Comparison of ENCODE assay signal across 16 cellular contexts in the genomic region with DNA sequence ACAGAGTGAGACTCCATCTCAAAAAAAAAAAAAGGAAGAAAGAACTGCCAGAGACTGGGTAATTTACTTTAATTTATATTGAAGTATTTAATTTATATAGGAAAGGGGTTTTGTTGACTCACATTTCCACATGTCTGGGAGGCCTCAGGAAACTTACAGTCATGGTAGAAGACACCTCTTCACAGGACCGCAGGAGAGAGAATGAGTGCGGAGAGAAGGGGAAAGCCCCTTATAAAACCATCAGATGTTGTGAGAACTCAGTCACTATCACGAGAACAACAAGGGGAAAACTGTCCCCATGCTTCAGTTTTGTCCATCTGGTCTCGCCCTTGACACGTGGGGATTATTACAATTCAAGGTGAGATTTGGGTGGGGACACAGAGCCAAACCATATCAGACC.
"Had no signal": no experiment of that assay in that cellular context is flagged by ENCODE, and none has a peak within 500 bp of the region (broad histone marks: within the 10 kb centered on the region; RNA-seq: fewer than 3 reads in every experiment).

No MANE protein-coding gene starts in this region.

- H3K27ac Mint-ChIP-seq: activated CD8-positive, alpha-beta memory T cell treated with anti-CD3 and anti-CD28 coated beads, Interleukin-2, amount 10 ng/mL, durations not matched to agents 7 days and 5 days; nephron; T-helper 1 cell treated with Interleukin-12 subunit alpha and Interleukin-12 subunit beta and Interleukin-4 antibody, amounts not matched to agents 30 μg/mL and 1 μg/mL, for 36 hours had no signal

- H3K9me3 Mint-ChIP-seq: nephron; T-helper 1 cell treated with Interleukin-12 subunit alpha and Interleukin-12 subunit beta and Interleukin-4 antibody, amounts not matched to agents 30 μg/mL and 1 μg/mL, for 36 hours had no signal

- ATAC-seq: activated CD8-positive, alpha-beta memory T cell treated with anti-CD3 and anti-CD28 coated beads, Interleukin-2, amount 10 ng/mL, durations not matched to agents 7 days and 5 days; gastroesophageal sphincter; sciatic nerve had no signal

- H3K27me3 Mint-ChIP-seq: activated CD8-positive, alpha-beta memory T cell treated with anti-CD3 and anti-CD28 coated beads, Interleukin-2, amount 10 ng/mL, durations not matched to agents 7 days and 5 days had no signal

- DNase-seq: activated CD4-positive, alpha-beta T cell treated with anti-CD3 and anti-CD28 coated beads for 1 hour; activated CD8-positive, alpha-beta memory T cell treated with anti-CD3 and anti-CD28 coated beads, Interleukin-2, amount 10 ng/mL, durations not matched to agents 7 days and 5 days; amygdala; caudate nucleus; islet precursor cell; left ventricle myocardium inferior; ovary; retina; SK-N-SH; SW 1271; T1000; WERI-Rb-1 had no signal

- H3K4me1 Mint-ChIP-seq: nephron had no signal

- H3K4me3 Mint-ChIP-seq: activated CD8-positive, alpha-beta memory T cell treated with anti-CD3 and anti-CD28 coated beads, Interleukin-2, amount 10 ng/mL, durations not matched to agents 7 days and 5 days; nephron; T-helper 1 cell treated with Interleukin-12 subunit alpha and Interleukin-12 subunit beta and Interleukin-4 antibody, amounts not matched to agents 30 μg/mL and 1 μg/mL, for 36 hours had no signal
